Comparison of ENCODE assay signal across 15 cellular contexts in genomic region chr22:31348766-31349165, GRCh38. TPM values are rescaled to one million over a fixed set of nuclear protein-coding genes. Genes with fewer than 3 reads are reported as not detected.
DNase-seq lines count a peak whose midpoint lies in the region; ATAC-seq and TF ChIP-seq lines count a peak whose summit lies in the region.
"Had no signal": no experiment of that assay in that cellular context is flagged by ENCODE, and none has a peak within 500 bp of the region (broad histone marks: within the 10 kb centered on the region; RNA-seq: fewer than 3 reads in every experiment).

No MANE protein-coding gene starts in this region.

- H2BK5ac ChIP-seq in IMR-90 (ENCODE audit: low read depth, low read length, poor library complexity, severe bottlenecking) = no peak overlapping the region

- no peaks in the 10 kb centered on the region for H3K9me3 ChIP-seq in IMR-90 (ENCODE audit: control insufficient read depth, insufficient read depth, low read length)
- H3K9me3 ChIP-seq in neural progenitor cell (ENCODE audit: low read depth) = no peaks in the 10 kb centered on the region
- H3K9me3 ChIP-seq in HAP-1 = no peaks in the 10 kb centered on the region

- H3K27me3 Mint-ChIP-seq in activated CD8-positive, alpha-beta T cell treated with anti-CD3 and anti-CD28 coated beads, Interleukin-2, amount 10 ng/mL, durations not matched to agents 7 days and 5 days (ENCODE audit: low read depth) = no peaks in the 10 kb centered on the region
- no peaks in the 10 kb centered on the region for H3K27me3 Mint-ChIP-seq in activated CD8-positive, alpha-beta T cell treated with anti-CD3 and anti-CD28 coated beads for 36 hours
- H3K27me3 Mint-ChIP-seq in brain (peaks cover 12% of the 10 kb centered on the region), neural progenitor cell (ENCODE audit: insufficient read depth, low read depth) (peaks cover 6% of the 10 kb centered on the region)

- H4K5ac ChIP-seq in IMR-90 (ENCODE audit: low read depth, low read length) = no peak overlapping the region

- no TSS peak for BruUV-seq in IMR-90 (replicated peaks; lab: Mats Ljungman, UMichigan)

- H2BK120ac ChIP-seq in IMR-90 (ENCODE audit: low read depth, low read length) = no peak overlapping the region

- H3K27ac ChIP-seq in IMR-90 (ENCODE audit: insufficient read depth, low read length) (no peak overlapping the region), neural progenitor cell (no peak overlapping the region)

- peak overlapping the region; percentile 31 for H3K4me3 Mint-ChIP-seq in activated CD8-positive, alpha-beta T cell treated with anti-CD3 and anti-CD28 coated beads, Interleukin-2, amount 10 ng/mL, durations not matched to agents 7 days and 5 days
- H3K4me3 Mint-ChIP-seq in activated CD8-positive, alpha-beta T cell treated with anti-CD3 and anti-CD28 coated beads for 36 hours = no peak overlapping the region
- H3K4me3 Mint-ChIP-seq in brain (peak overlapping the region in 4 of 5 experiments; percentile 45 to 89 (median 56)), neural progenitor cell (peak overlapping the region; percentile 91)

- H3K27me3 ChIP-seq in IMR-90 (ENCODE audit: control insufficient read depth, insufficient read depth, low read length) = peaks cover 3% of the 10 kb centered on the region; the same call in 1 of the 2 replicates
- no peaks in the 10 kb centered on the region for H3K27me3 ChIP-seq in neural progenitor cell
- no peaks in the 10 kb centered on the region for H3K27me3 ChIP-seq in HAP-1 (ENCODE audit: low read depth)

- H3K4ac ChIP-seq in IMR-90 (ENCODE audit: low read depth, low read length) = no peak overlapping the region

- H2AK9ac ChIP-seq in IMR-90 (replicated peaks; ENCODE audit: low read depth, low read length, poor library complexity) = peak overlapping the region; percentile 15

- no peak overlapping the region for H2BK20ac ChIP-seq in IMR-90 (ENCODE audit: low read depth, low read length)

- H3K79me2 ChIP-seq in neural progenitor cell (ENCODE audit: low read depth) = peaks cover 42% of the 10 kb centered on the region

- no peak overlapping the region for H3K18ac ChIP-seq in IMR-90 (ENCODE audit: low read depth, low read length)

- H4K20me1 ChIP-seq in IMR-90 (ENCODE audit: insufficient read depth, low read length) (peaks cover 20% of the 10 kb centered on the region), neural progenitor cell (ENCODE audit: low read depth) (peaks cover 10% of the 10 kb centered on the region)

- no peaks in the 10 kb centered on the region for H3K9me3 Mint-ChIP-seq in activated CD8-positive, alpha-beta T cell treated with anti-CD3 and anti-CD28 coated beads, Interleukin-2, amount 10 ng/mL, durations not matched to agents 7 days and 5 days (ENCODE audit: insufficient read depth)
- no peaks in the 10 kb centered on the region for H3K9me3 Mint-ChIP-seq in activated CD8-positive, alpha-beta T cell treated with anti-CD3 and anti-CD28 coated beads for 36 hours
- H3K9me3 Mint-ChIP-seq in brain (peaks cover 0 to 2% (median 0%) of the 10 kb centered on the region in 5 experiments), neural progenitor cell (no peaks in the 10 kb centered on the region)
- H3K9me3 Mint-ChIP-seq: CD14-positive monocyte had no signal

- H3K4me1 ChIP-seq in IMR-90 (ENCODE audit: control insufficient read depth, insufficient read depth, low read length) (peaks cover 16% of the 10 kb centered on the region), neural progenitor cell (peaks cover 15% of the 10 kb centered on the region), HAP-1 (peaks cover 15% of the 10 kb centered on the region)

- H4K91ac ChIP-seq in IMR-90 (ENCODE audit: insufficient read depth, low read depth, low read length) = no peak overlapping the region

- H3K36me3 ChIP-seq in IMR-90 (ENCODE audit: control insufficient read depth, insufficient read depth, low read length) (peaks cover 9% of the 10 kb centered on the region; the same call in 1 of the 2 replicates), neural progenitor cell (no peaks in the 10 kb centered on the region), HAP-1 (replicated peaks) (peaks cover 8% of the 10 kb centered on the region)

- H2BK15ac ChIP-seq in IMR-90 (ENCODE audit: low read depth, low read length) = no peak overlapping the region

- no peak overlapping the region for H3K4me3 ChIP-seq in IMR-90 (ENCODE audit: insufficient read depth, low read depth, low read length)
- no peak overlapping the region for H3K4me3 ChIP-seq in neural progenitor cell
- no peak overlapping the region for H3K4me3 ChIP-seq in HAP-1

- 93% methylated on average over 3 of the region's 6 CpGs; no CpG with 5 or more reads in 1 of the 2 experiments for WGBS in IMR-90 (ENCODE audit: extremely low coverage in 2 of 2, insufficient read length in 1 of 2), 2 experiments

- H4K8ac ChIP-seq in IMR-90 (ENCODE audit: low read depth in 2 of 2, low read length in 2 of 2) = no peak overlapping the region

- TF ChIP-seq POLR2A in IMR-90 (IDR thresholded peaks at IDR 0.05; ENCODE audit: low read depth, low read length) = no peak

- H3K27ac Mint-ChIP-seq in activated CD8-positive, alpha-beta T cell treated with anti-CD3 and anti-CD28 coated beads, Interleukin-2, amount 10 ng/mL, durations not matched to agents 7 days and 5 days = no peak overlapping the region
- no peak overlapping the region for H3K27ac Mint-ChIP-seq in activated CD8-positive, alpha-beta T cell treated with anti-CD3 and anti-CD28 coated beads for 36 hours
- H3K27ac Mint-ChIP-seq in brain = peak overlapping the region in 2 of 5 experiments; percentile 61 to 97
- H3K27ac Mint-ChIP-seq in neural progenitor cell = no peak overlapping the region
- H3K27ac Mint-ChIP-seq: CD14-positive monocyte had no signal

- H3K9ac ChIP-seq in IMR-90 (ENCODE audit: low read depth, low read length) = no peak overlapping the region
- H3K9ac ChIP-seq in neural progenitor cell = no peak overlapping the region

- no peak for TF ChIP-seq CTCF in activated CD8-positive, alpha-beta T cell treated with anti-CD3 and anti-CD28 coated beads for 36 hours (IDR thresholded peaks at IDR 0.05)
- TF ChIP-seq CTCF in IMR-90 (conservative IDR thresholded peaks at IDR 0.05; ENCODE audit: low read depth, low read length) (no peak), brain (conservative IDR thresholded peaks at IDR 0.05) (no peak), neural progenitor cell (IDR thresholded peaks at IDR 0.05) (no peak)

- in situ Hi-C loops in IMR-90 (cut with MboI; ENCODE audit: low sequenced_read_pairs) (loop anchor here (5.0 to 10.0 kb wide), 2 partner anchors 49 to 64 kb away; partner anchors contain the start of gene DRG1), HAP-1 (cut with MboI; ENCODE audit: low sequenced_read_pairs) (loop anchor here (5.0 kb wide), 1 partner anchor 49 kb away; the partner anchor contains the start of gene DRG1)

- H3K4me2 ChIP-seq in IMR-90 (ENCODE audit: low read depth, low read length) (no peak overlapping the region), neural progenitor cell (no peak overlapping the region)

- peaks cover 16% of the 10 kb centered on the region for H3K36me3 Mint-ChIP-seq in activated CD8-positive, alpha-beta T cell treated with anti-CD3 and anti-CD28 coated beads, Interleukin-2, amount 10 ng/mL, durations not matched to agents 7 days and 5 days (ENCODE audit: low read depth)
- peaks cover 22% of the 10 kb centered on the region for H3K36me3 Mint-ChIP-seq in activated CD8-positive, alpha-beta T cell treated with anti-CD3 and anti-CD28 coated beads for 36 hours (ENCODE audit: low read depth)
- no peaks in the 10 kb centered on the region for H3K36me3 Mint-ChIP-seq in brain
- no peaks in the 10 kb centered on the region for H3K36me3 Mint-ChIP-seq in neural progenitor cell

- intact Hi-C loops in activated CD8-positive, alpha-beta T cell treated with anti-CD3 and anti-CD28 coated beads for 36 hours (cut with micrococcal nuclease) = loop anchor here (5.0 kb wide), 1 partner anchor 284 kb away; no protein-coding TSS in a partner anchor
- intact Hi-C loops in IMR-90 (cut with micrococcal nuclease) = loop anchor here (5.0 kb wide), 1 partner anchor 284 kb away; no protein-coding TSS in a partner anchor
- intact Hi-C loops in left ventricle myocardium superior (cut with micrococcal nuclease) = loop anchor here (10.0 kb wide), 1 partner anchor 46 kb away; the partner anchor contains the start of gene DRG1

- CTCF ChIA-PET in activated CD8-positive, alpha-beta T cell treated with anti-CD3 and anti-CD28 coated beads, Interleukin-2, amount 10 ng/mL, durations not matched to agents 7 days and 5 days (lab: Charles Lee) = no interaction called here
- CTCF ChIA-PET in activated CD8-positive, alpha-beta T cell treated with anti-CD3 and anti-CD28 coated beads for 36 hours (lab: Charles Lee) = no interaction called here
- CTCF ChIA-PET in IMR-90 (lab: Yijun Ruan, JAX) = no interaction called here

- peaks cover 22% of the 10 kb centered on the region for H3K4me1 Mint-ChIP-seq in activated CD8-positive, alpha-beta T cell treated with anti-CD3 and anti-CD28 coated beads, Interleukin-2, amount 10 ng/mL, durations not matched to agents 7 days and 5 days (ENCODE audit: low read depth)
- peaks cover 6% of the 10 kb centered on the region for H3K4me1 Mint-ChIP-seq in activated CD8-positive, alpha-beta T cell treated with anti-CD3 and anti-CD28 coated beads for 36 hours (ENCODE audit: low read depth)
- peaks cover 49% of the 10 kb centered on the region for H3K4me1 Mint-ChIP-seq in brain
- H3K4me1 Mint-ChIP-seq in neural progenitor cell = peaks cover 37% of the 10 kb centered on the region

- H3F3A ChIP-seq in neural progenitor cell (ENCODE audit: low read depth) = peaks cover 42% of the 10 kb centered on the region

- DNase-seq in activated CD8-positive, alpha-beta T cell treated with anti-CD3 and anti-CD28 coated beads, Interleukin-2, amount 10 ng/mL, durations not matched to agents 7 days and 5 days = no peak
- no peak for DNase-seq in activated CD8-positive, alpha-beta T cell treated with anti-CD3 and anti-CD28 coated beads for 36 hours
- no peak for DNase-seq in IMR-90
- DNase-seq in neural progenitor cell (ENCODE audit: low spot score) = no peak
- no peak for DNase-seq in left ventricle myocardium superior
- DNase-seq in HAP-1 (ENCODE audit: low spot score in 2 of 2) = no peak
- no peak for DNase-seq in amniotic stem cell (lab: John Stamatoyannopoulos, UW)
- DNase-seq: KBM-7, NCI-H1105 treated with DMSO at 0.1 percent for 48 hours, NCI-H187, NCI-H2171 treated with DMSO at 0.1 percent for 48 hours, NCI-H774 had no signal

- H2AFZ ChIP-seq in IMR-90 (replicated peaks; ENCODE audit: low read length, poor library complexity) = no peak overlapping the region
- no peak overlapping the region for H2AFZ ChIP-seq in neural progenitor cell (replicated peaks)

- H2AK5ac ChIP-seq in IMR-90 (ENCODE audit: low read depth, low read length) = no peak overlapping the region

- H3K9me1 ChIP-seq in IMR-90 (ENCODE audit: insufficient read depth, low read length) = peaks cover 16% of the 10 kb centered on the region

- dilution Hi-C loops in IMR-90 (cut with HindIII; ENCODE audit: low sequenced_read_pairs, unreplicated experiment) = no loop called here

- H3K56ac ChIP-seq in IMR-90 (ENCODE audit: extremely low read depth, insufficient read depth, low read length) = no peak overlapping the region

- no peak overlapping the region for H3K23ac ChIP-seq in IMR-90 (ENCODE audit: low read depth, low read length)

- POLR2A ChIA-PET in activated CD8-positive, alpha-beta T cell treated with anti-CD3 and anti-CD28 coated beads, Interleukin-2, amount 10 ng/mL, durations not matched to agents 7 days and 5 days (lab: Charles Lee) = no interaction called here
- POLR2A ChIA-PET in activated CD8-positive, alpha-beta T cell treated with anti-CD3 and anti-CD28 coated beads for 36 hours (lab: Charles Lee) = no interaction called here
- POLR2A ChIA-PET in IMR-90 (lab: Charles Lee; ENCODE audit: unreplicated experiment) = no interaction called here

- H3K14ac ChIP-seq in IMR-90 (replicated peaks; ENCODE audit: low read depth, low read length) = no peak overlapping the region

- no peak for ATAC-seq in activated CD8-positive, alpha-beta T cell treated with anti-CD3 and anti-CD28 coated beads, Interleukin-2, amount 10 ng/mL, durations not matched to agents 7 days and 5 days
- ATAC-seq in activated CD8-positive, alpha-beta T cell treated with anti-CD3 and anti-CD28 coated beads for 36 hours = no peak
- no peak for ATAC-seq in IMR-90 (ENCODE audit: low read depth)
- ATAC-seq in left ventricle myocardium superior = no peak
- ATAC-seq: HCT116 had no signal

- TF ChIP-seq RAD21 in IMR-90 (IDR thresholded peaks at IDR 0.05; ENCODE audit: low read length) = no peak

- peaks cover 7 to 31% of the 10 kb centered on the region in 2 experiments; a peak in 2 of 4 replicates for H3K79me1 ChIP-seq in IMR-90 (ENCODE audit: low read depth in 1 of 2, low read length in 2 of 2)

RNA-seq across cellular contexts. Expression of gene PATZ1, which starts 2.6 kb away (rescaled TPM):
- 10 to 100 TPM; 31.0 to 31.6 TPM for total RNA-seq in activated CD8-positive, alpha-beta T cell treated with anti-CD3 and anti-CD28 coated beads, Interleukin-2, amount 10 ng/mL, durations not matched to agents 7 days and 5 days
- 10 to 100 TPM; 28.4 to 29.0 TPM for total RNA-seq in activated CD8-positive, alpha-beta T cell treated with anti-CD3 and anti-CD28 coated beads for 36 hours
- total RNA-seq in IMR-90 (2012; rRNA removed) (6.4 and 6.5 TPM in 2 replicates), neural progenitor cell (ENCODE audit: low replicate concordance) (28.6 and 55.3 TPM in 2 replicates), left ventricle myocardium superior (11.5 TPM)
- polyA plus RNA-seq in IMR-90 (2012; rRNA removed) (9.2 and 10.5 TPM in 2 replicates), brain (ENCODE audit: insufficient read depth, low read depth, low replicate concordance) (84.9 TPM)
- polyA plus RNA-seq in IMR-90 (2012; cell fraction: cytosol; rRNA removed) = 6.3 and 9.1 TPM in 2 replicates
- 10.8 and 17.0 TPM in 2 replicates for polyA plus RNA-seq in IMR-90 (2012; cell fraction: nucleus; rRNA removed; ENCODE audit: low replicate concordance)

RNA-seq across cellular contexts. Expression of gene DRG1, which starts 50.6 kb away (rescaled TPM):
- 10 to 100 TPM; 84.0 to 91.4 TPM for total RNA-seq in activated CD8-positive, alpha-beta T cell treated with anti-CD3 and anti-CD28 coated beads, Interleukin-2, amount 10 ng/mL, durations not matched to agents 7 days and 5 days
- total RNA-seq in activated CD8-positive, alpha-beta T cell treated with anti-CD3 and anti-CD28 coated beads for 36 hours = 100 to 1,000 TPM; 118 to 130 TPM
- 141 and 156 TPM in 2 replicates for total RNA-seq in IMR-90 (2012; rRNA removed)
- 52.7 and 54.8 TPM in 2 replicates for polyA plus RNA-seq in IMR-90 (2012; rRNA removed)
- 19.3 and 25.3 TPM in 2 replicates for polyA plus RNA-seq in IMR-90 (2012; cell fraction: cytosol; rRNA removed)
- 7.0 and 33.3 TPM in 2 replicates for polyA plus RNA-seq in IMR-90 (2012; cell fraction: nucleus; rRNA removed; ENCODE audit: low replicate concordance)
- 87.6 TPM for polyA plus RNA-seq in brain (ENCODE audit: insufficient read depth, low read depth, low replicate concordance)
- total RNA-seq in neural progenitor cell (ENCODE audit: low replicate concordance) = 70.9 and 78.9 TPM in 2 replicates
- 67.4 TPM for total RNA-seq in left ventricle myocardium superior

RNA-seq across cellular contexts. Expression of gene PIK3IP1, which starts 56.5 kb away (rescaled TPM):
- total RNA-seq in activated CD8-positive, alpha-beta T cell treated with anti-CD3 and anti-CD28 coated beads, Interleukin-2, amount 10 ng/mL, durations not matched to agents 7 days and 5 days = 10 to 100 TPM; 13.2 to 16.1 TPM
- total RNA-seq in activated CD8-positive, alpha-beta T cell treated with anti-CD3 and anti-CD28 coated beads for 36 hours = 10 to 100 TPM; 18.2 to 19.6 TPM
- total RNA-seq in IMR-90 (2012; rRNA removed) = 12.9 and 13.3 TPM in 2 replicates
- 16.8 and 17.6 TPM in 2 replicates for polyA plus RNA-seq in IMR-90 (2012; rRNA removed)
- polyA plus RNA-seq in IMR-90 (2012; cell fraction: cytosol; rRNA removed) = 15.1 and 28.9 TPM in 2 replicates
- 18.3 and 21.2 TPM in 2 replicates for polyA plus RNA-seq in IMR-90 (2012; cell fraction: nucleus; rRNA removed; ENCODE audit: low replicate concordance)
- 33.3 TPM for polyA plus RNA-seq in brain (ENCODE audit: insufficient read depth, low read depth, low replicate concordance)
- total RNA-seq in neural progenitor cell (ENCODE audit: low replicate concordance) = 4.5 and 4.7 TPM in 2 replicates
- 15.3 TPM for total RNA-seq in left ventricle myocardium superior
